Comparison of ENCODE assay signal across 2 cellular contexts in the genomic region with DNA sequence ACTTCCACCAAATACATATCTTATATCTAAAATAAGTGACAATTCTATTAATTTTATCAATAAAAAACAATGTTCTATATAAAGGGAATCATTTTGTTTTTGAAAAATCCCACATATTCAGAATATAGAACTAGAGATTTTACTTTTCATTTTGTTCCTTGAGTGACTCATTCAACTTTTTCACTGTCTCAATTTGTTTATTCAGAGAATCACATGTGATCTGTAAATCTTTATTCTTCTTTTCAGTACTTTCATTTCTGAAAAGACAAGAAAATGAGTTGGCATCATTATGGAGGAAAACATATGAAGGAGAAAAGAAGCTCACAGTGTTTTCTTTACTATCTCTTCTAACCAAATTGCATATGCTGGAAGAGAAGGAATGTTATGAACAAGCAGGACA.
TF ChIP-seq lines count a peak whose summit lies in the region.

No MANE protein-coding gene starts in this region.

TF ChIP-seq in SK-N-SH, 30 proteins besides CTCF, POLR2A, EP300 and RAD21:
- TF ChIP-seq JUND (IDR thresholded peaks at IDR 0.05) (no peak), TAF1 (IDR thresholded peaks at IDR 0.05; ENCODE audit: borderline replicate concordance, low read depth, low read length) (no peak), NRF1 (IDR thresholded peaks at IDR 0.05; ENCODE audit: low read depth, low read length) (no peak), FOXJ3 (CRISPR knock-in tag; IDR thresholded peaks at IDR 0.05) (no peak), RXRA (IDR thresholded peaks at IDR 0.05; ENCODE audit: borderline replicate concordance, low read depth) (no peak), REST (IDR thresholded peaks at IDR 0.05; ENCODE audit: low read depth, low read length) (no peak), ELF1 (IDR thresholded peaks at IDR 0.05) (no peak), MEF2A (IDR thresholded peaks at IDR 0.05; ENCODE audit: borderline replicate concordance, low read depth) (no peak), GATA2 (CRISPR knock-in tag; IDR thresholded peaks at IDR 0.05) (no peak), TEAD4 (IDR thresholded peaks at IDR 0.05; ENCODE audit: borderline replicate concordance, insufficient read depth) (no peak), RCOR1 (IDR thresholded peaks at IDR 0.05; ENCODE audit: low read length) (no peak), NFIC (IDR thresholded peaks at IDR 0.05; ENCODE audit: borderline replicate concordance) (no peak), EZH2phosphoT487 (IDR thresholded peaks at IDR 0.05; ENCODE audit: borderline replicate concordance, low read depth) (no peak), POLR2AphosphoS5 (IDR thresholded peaks at IDR 0.05; ENCODE audit: low read depth, low read length) (no peak), TCF12 (IDR thresholded peaks at IDR 0.05) (no peak), YY1 (IDR thresholded peaks at IDR 0.05; ENCODE audit: low read depth) (no peak)
- TF ChIP-seq, protein P1, sequence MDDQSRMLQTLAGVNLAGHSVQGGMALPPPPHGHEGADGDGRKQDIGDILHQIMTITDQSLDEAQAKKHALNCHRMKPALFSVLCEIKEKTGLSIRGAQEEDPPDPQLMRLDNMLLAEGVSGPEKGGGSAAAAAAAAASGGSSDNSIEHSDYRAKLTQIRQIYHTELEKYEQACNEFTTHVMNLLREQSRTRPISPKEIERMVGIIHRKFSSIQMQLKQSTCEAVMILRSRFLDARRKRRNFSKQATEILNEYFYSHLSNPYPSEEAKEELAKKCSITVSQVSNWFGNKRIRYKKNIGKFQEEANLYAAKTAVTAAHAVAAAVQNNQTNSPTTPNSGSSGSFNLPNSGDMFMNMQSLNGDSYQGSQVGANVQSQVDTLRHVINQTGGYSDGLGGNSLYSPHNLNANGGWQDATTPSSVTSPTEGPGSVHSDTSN (IDR thresholded peaks at IDR 0.05) = no peak
- TF ChIP-seq, protein P2, sequence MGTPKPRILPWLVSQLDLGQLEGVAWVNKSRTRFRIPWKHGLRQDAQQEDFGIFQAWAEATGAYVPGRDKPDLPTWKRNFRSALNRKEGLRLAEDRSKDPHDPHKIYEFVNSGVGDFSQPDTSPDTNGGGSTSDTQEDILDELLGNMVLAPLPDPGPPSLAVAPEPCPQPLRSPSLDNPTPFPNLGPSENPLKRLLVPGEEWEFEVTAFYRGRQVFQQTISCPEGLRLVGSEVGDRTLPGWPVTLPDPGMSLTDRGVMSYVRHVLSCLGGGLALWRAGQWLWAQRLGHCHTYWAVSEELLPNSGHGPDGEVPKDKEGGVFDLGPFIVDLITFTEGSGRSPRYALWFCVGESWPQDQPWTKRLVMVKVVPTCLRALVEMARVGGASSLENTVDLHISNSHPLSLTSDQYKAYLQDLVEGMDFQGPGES (IDR thresholded peaks at IDR 0.05; ENCODE audit: low read depth, low read length) = no peak
TF ChIP-seq in SK-N-SH: peak in this region for 0.

TF ChIP-seq in SK-N-SH treated with all-trans-retinoic acid at 6 μM for 48 hours, 23 proteins besides CTCF, POLR2A, EP300 and RAD21:
- TF ChIP-seq PATZ1 (CRISPR knock-in tag; IDR thresholded peaks at IDR 0.05; ENCODE audit: borderline replicate concordance) (no peak), SNAI2 (CRISPR knock-in tag; IDR thresholded peaks at IDR 0.05) (no peak), ZNF70 (CRISPR knock-in tag; IDR thresholded peaks at IDR 0.05) (no peak), CSDC2 (CRISPR knock-in tag; IDR thresholded peaks at IDR 0.05) (no peak), ZFP30 (CRISPR knock-in tag; IDR thresholded peaks at IDR 0.05) (no peak), ZC3H10 (CRISPR knock-in tag; IDR thresholded peaks at IDR 0.05) (no peak), ZNF565 (CRISPR knock-in tag; conservative IDR thresholded peaks at IDR 0.05; ENCODE audit: low read depth) (no peak), TOX (CRISPR knock-in tag; IDR thresholded peaks at IDR 0.05; ENCODE audit: borderline replicate concordance) (no peak), ARNTL (CRISPR knock-in tag; IDR thresholded peaks at IDR 0.05; ENCODE audit: borderline replicate concordance, low read depth) (no peak)
